Comparison of ENCODE assay signal across 8 cellular contexts in genomic region chr15:90716317-90716975, GRCh38. TPM values are rescaled to one million over a fixed set of nuclear protein-coding genes. Genes with fewer than 3 reads are reported as not detected.
DNase-seq lines count a peak whose midpoint lies in the region; ATAC-seq, FAIRE-seq and TF ChIP-seq lines count a peak whose summit lies in the region.

No MANE protein-coding gene starts in this region.

- H3K9ac ChIP-seq in Loucy (ENCODE audit: low read depth, low read length, poor library complexity, severe bottlenecking) = peak overlapping the region; percentile 99

- H3K27me3 ChIP-seq in DOHH2 (ENCODE audit: control insufficient read depth, low read length) = no peaks in the 10 kb centered on the region
- H3K27me3 ChIP-seq in Loucy (ENCODE audit: insufficient read depth, low read length, poor library complexity, severe bottlenecking) = no peaks in the 10 kb centered on the region
- no peaks in the 10 kb centered on the region for H3K27me3 ChIP-seq in breast epithelium
- no peaks in the 10 kb centered on the region for H3K27me3 ChIP-seq in lower lobe of right lung (ENCODE audit: low read depth)
- H3K27me3 ChIP-seq in upper lobe of right lung = no peaks in the 10 kb centered on the region

- TF ChIP-seq CTCF in DOHH2 (IDR thresholded peaks at IDR 0.05; ENCODE audit: low read depth, low read length, poor library complexity, severe bottlenecking) = no peak
- no peak for TF ChIP-seq CTCF in Loucy (conservative IDR thresholded peaks at IDR 0.05; ENCODE audit: low read length)
- no peak for TF ChIP-seq CTCF in breast epithelium (IDR thresholded peaks at IDR 0.05)
- no peak for TF ChIP-seq CTCF in lower lobe of right lung (IDR thresholded peaks at IDR 0.05)
- TF ChIP-seq CTCF in upper lobe of right lung (IDR thresholded peaks at IDR 0.05) = no peak

- TF ChIP-seq POLR2A in breast epithelium (IDR thresholded peaks at IDR 0.05) = no peak

- H2AFZ ChIP-seq in Loucy (ENCODE audit: low read length) = peak overlapping the region; percentile 92

- H4K20me1 ChIP-seq in DOHH2 (ENCODE audit: control insufficient read depth, insufficient read depth, low read depth, low read length) (no peaks in the 10 kb centered on the region), Loucy (ENCODE audit: insufficient read depth, low read length, poor library complexity, severe bottlenecking) (peaks cover 28% of the 10 kb centered on the region)

- intact Hi-C loops in breast epithelium (cut with DNase I; ENCODE audit: low total_unique reads) (loop anchor here (2.0 kb wide), 1 partner anchor 220 kb away; no protein-coding TSS in a partner anchor), lower lobe of right lung (cut with DNase I) (no loop called here), upper lobe of right lung (cut with DNase I) (loop anchor here (10.0 kb wide), 1 partner anchor 158 kb away; no protein-coding TSS in a partner anchor)

- no peak for FAIRE-seq in HTR-8/SVneo (lab: Jason Lieb, UNC)
- no peak for FAIRE-seq in GM19239 (lab: Jason Lieb, UNC)

- DNase-seq in breast epithelium (ENCODE audit: low spot score in 2 of 2) = no peak
- no peak for DNase-seq in lower lobe of right lung
- no peak for DNase-seq in upper lobe of right lung
- no peak for DNase-seq in HTR-8/SVneo (ENCODE audit: insufficient read length, low spot score)
- DNase-seq in GM19239 (ENCODE audit: insufficient read length, low spot score) = no peak

- peak overlapping the region; percentile 88 for H3K4me2 ChIP-seq in DOHH2 (ENCODE audit: low read length)
- peak overlapping the region; percentile 100 for H3K4me2 ChIP-seq in Loucy (ENCODE audit: low read depth, low read length, poor library complexity, severe bottlenecking)

- H3K79me2 ChIP-seq in DOHH2 (ENCODE audit: control insufficient read depth, low read length) = peaks cover 56% of the 10 kb centered on the region
- H3K79me2 ChIP-seq in Loucy (ENCODE audit: insufficient read depth, low read length) = peaks cover 52% of the 10 kb centered on the region

- peaks cover 47% of the 10 kb centered on the region for H3K4me1 ChIP-seq in DOHH2 (ENCODE audit: control insufficient read depth, low read length)
- peaks cover 31% of the 10 kb centered on the region for H3K4me1 ChIP-seq in Loucy (ENCODE audit: insufficient read depth, low read length, poor library complexity, severe bottlenecking)
- peaks cover 0 to 9% of the 10 kb centered on the region in 2 donors for H3K4me1 ChIP-seq in breast epithelium
- peaks cover 14% of the 10 kb centered on the region for H3K4me1 ChIP-seq in lower lobe of right lung
- H3K4me1 ChIP-seq in upper lobe of right lung = peaks cover 12% of the 10 kb centered on the region

- H3K9me3 ChIP-seq in DOHH2 (ENCODE audit: control insufficient read depth, insufficient read depth, low read length) (no peaks in the 10 kb centered on the region), Loucy (ENCODE audit: insufficient read depth, low read depth, low read length) (no peaks in the 10 kb centered on the region), breast epithelium (no peaks in the 10 kb centered on the region), lower lobe of right lung (no peaks in the 10 kb centered on the region), upper lobe of right lung (no peaks in the 10 kb centered on the region)

- H3K9me2 ChIP-seq in DOHH2 (replicated peaks; ENCODE audit: control insufficient read depth, low read length) (no peaks in the 10 kb centered on the region), Loucy (replicated peaks; ENCODE audit: low read depth, low read length) (no peaks in the 10 kb centered on the region)

- no peak for ATAC-seq in lower lobe of right lung
- ATAC-seq in upper lobe of right lung = no peak
- no peak for ATAC-seq in HG02870 (IDR thresholded peaks at IDR 0.05; ENCODE audit: unreplicated experiment)

- H3K36me3 ChIP-seq in DOHH2 (ENCODE audit: control insufficient read depth, low read length) (peaks cover 45% of the 10 kb centered on the region), Loucy (ENCODE audit: insufficient read depth, low read length) (no peaks in the 10 kb centered on the region), breast epithelium (no peaks in the 10 kb centered on the region), lower lobe of right lung (no peaks in the 10 kb centered on the region), upper lobe of right lung (no peaks in the 10 kb centered on the region)

- H3K27ac ChIP-seq in DOHH2 (ENCODE audit: low read depth, low read length) (peak overlapping the region; percentile 77), breast epithelium (peak overlapping the region; percentile 82 to 96), lower lobe of right lung (peak overlapping the region; percentile 95), upper lobe of right lung (peak overlapping the region; percentile 97)

- H3F3A ChIP-seq in DOHH2 (ENCODE audit: control insufficient read depth, insufficient read depth) (no peaks in the 10 kb centered on the region; the same call in 1 of the 2 replicates), Loucy (ENCODE audit: low read depth) (0 out of 2 replicates have a peak, but pooled peaks cover 2% of the 10 kb centered on the region)

- H3K4me3 ChIP-seq in DOHH2 (ENCODE audit: low read length) (peak overlapping the region; percentile 95), Loucy (ENCODE audit: low read length, poor library complexity, severe bottlenecking) (peak overlapping the region; percentile 89), breast epithelium (peak overlapping the region; percentile 53 to 80 (median 71)), lower lobe of right lung (peak overlapping the region; percentile 68), upper lobe of right lung (peak overlapping the region; percentile 80)

RNA-seq across cellular contexts. Expression of gene BLM, which starts 0.7 kb away (rescaled TPM):
- total RNA-seq in breast epithelium = 1 to 10 TPM in 2 of 3 donors, under 1 TPM in 1; 0.33 to 7.4 (median 2.2) TPM
- 2.0 TPM for total RNA-seq in lower lobe of right lung
- 1.5 TPM for total RNA-seq in upper lobe of right lung
